In the genomic region with DNA sequence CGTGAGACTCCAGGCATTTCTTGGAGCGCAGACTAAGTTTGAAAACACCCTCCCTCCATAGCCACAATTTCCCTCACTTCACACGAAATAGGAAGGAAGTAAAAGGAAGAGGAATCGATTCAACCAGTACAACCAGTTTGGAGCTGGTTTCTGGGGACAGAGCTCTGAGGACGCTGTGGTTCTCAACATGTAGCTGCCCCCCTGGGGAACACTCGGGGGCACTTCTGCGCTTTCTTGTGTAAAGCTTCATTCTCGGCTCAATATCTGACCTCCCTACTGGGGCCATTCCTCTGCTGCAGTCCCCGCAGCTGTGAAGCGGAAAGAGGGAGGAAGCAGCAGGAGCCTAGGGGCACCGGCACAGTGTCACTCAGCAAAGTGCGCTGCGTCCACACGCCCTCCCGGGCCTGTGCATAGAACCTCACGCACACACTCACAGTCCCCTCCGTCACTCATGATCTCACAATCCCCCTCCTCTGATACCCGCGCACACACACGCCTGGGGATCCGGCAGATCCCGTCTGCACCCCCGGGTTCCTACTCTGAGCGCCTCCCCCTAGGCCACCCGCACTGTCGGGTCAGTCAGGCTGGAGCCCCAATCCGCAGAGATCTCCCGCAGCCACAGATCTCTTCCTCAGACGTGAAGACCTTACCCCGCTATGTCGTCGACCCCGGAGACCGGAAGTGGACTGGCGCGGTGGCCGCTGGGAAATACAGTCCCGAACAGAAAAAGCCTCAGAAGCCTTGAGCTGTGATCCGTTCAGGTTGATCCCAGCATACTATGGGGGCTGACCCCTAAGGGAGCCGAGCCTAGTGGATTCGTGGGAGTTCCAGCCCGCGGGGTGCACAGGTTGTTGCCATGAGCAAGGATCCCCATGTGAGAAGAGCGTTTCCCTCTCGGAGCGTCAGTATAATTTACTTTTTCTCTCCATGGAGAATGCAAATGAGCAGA, we compare ENCODE assay signal across 1 cellular context.
TF ChIP-seq lines count a peak whose summit lies in the region.

A gene (minus strand): TSS at position 688 of the 949 bp plus-strand sequence. CDS start 6,190 bp downstream, outside the sequence.

TF ChIP-seq in HepG2, 621 proteins besides CTCF, POLR2A, EP300 and RAD21 (continued from another document and continues in another):
- TF ChIP-seq, protein P1, sequence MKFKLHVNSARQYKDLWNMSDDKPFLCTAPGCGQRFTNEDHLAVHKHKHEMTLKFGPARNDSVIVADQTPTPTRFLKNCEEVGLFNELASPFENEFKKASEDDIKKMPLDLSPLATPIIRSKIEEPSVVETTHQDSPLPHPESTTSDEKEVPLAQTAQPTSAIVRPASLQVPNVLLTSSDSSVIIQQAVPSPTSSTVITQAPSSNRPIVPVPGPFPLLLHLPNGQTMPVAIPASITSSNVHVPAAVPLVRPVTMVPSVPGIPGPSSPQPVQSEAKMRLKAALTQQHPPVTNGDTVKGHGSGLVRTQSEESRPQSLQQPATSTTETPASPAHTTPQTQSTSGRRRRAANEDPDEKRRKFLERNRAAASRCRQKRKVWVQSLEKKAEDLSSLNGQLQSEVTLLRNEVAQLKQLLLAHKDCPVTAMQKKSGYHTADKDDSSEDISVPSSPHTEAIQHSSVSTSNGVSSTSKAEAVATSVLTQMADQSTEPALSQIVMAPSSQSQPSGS (CRISPR knock-in tag; IDR thresholded peaks at IDR 0.05): peak; percentile 59; the same call in 1 of the 2 replicates
- no peak for TF ChIP-seq ZMYM3 (CRISPR knock-in tag; IDR thresholded peaks at IDR 0.05)
- TF ChIP-seq, protein P2, sequence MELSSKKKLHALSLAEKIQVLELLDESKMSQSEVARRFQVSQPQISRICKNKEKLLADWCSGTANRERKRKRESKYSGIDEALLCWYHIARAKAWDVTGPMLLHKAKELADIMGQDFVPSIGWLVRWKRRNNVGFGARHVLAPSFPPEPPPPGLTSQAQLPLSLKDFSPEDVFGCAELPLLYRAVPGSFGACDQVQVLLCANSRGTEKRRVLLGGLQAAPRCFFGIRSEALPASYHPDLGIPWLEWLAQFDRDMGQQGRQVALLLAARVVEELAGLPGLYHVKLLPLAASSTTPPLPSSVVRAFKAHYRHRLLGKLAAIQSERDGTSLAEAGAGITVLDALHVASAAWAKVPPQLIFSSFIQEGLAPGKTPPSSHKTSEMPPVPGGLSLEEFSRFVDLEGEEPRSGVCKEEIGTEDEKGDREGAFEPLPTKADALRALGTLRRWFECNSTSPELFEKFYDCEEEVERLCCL (CRISPR knock-in tag; IDR thresholded peaks at IDR 0.05; ENCODE audit: borderline replicate concordance): no peak
- peak; percentile 65 for TF ChIP-seq HCFC1 (IDR thresholded peaks at IDR 0.05; ENCODE audit: low read depth, low read length)
- TF ChIP-seq KDM6A (CRISPR knock-in tag; IDR thresholded peaks at IDR 0.05; ENCODE audit: low read depth): 0 out of 2 replicates have a peak, but pooled peaks have one; percentile 24
- no peak for TF ChIP-seq PRMT3 (CRISPR knock-in tag; IDR thresholded peaks at IDR 0.05; ENCODE audit: borderline replicate concordance, low read depth)
- TF ChIP-seq, protein P3, sequence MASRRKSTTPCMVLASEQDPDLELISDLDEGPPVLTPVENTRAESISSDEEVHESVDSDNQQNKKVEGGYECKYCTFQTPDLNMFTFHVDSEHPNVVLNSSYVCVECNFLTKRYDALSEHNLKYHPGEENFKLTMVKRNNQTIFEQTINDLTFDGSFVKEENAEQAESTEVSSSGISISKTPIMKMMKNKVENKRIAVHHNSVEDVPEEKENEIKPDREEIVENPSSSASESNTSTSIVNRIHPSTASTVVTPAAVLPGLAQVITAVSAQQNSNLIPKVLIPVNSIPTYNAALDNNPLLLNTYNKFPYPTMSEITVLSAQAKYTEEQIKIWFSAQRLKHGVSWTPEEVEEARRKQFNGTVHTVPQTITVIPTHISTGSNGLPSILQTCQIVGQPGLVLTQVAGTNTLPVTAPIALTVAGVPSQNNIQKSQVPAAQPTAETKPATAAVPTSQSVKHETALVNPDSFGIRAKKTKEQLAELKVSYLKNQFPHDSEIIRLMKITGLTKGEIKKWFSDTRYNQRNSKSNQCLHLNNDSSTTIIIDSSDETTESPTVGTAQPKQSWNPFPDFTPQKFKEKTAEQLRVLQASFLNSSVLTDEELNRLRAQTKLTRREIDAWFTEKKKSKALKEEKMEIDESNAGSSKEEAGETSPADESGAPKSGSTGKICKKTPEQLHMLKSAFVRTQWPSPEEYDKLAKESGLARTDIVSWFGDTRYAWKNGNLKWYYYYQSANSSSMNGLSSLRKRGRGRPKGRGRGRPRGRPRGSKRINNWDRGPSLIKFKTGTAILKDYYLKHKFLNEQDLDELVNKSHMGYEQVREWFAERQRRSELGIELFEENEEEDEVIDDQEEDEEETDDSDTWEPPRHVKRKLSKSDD (CRISPR knock-in tag; IDR thresholded peaks at IDR 0.05; ENCODE audit: low read depth): no peak; the same call in 1 of the 2 replicates
- no peak for TF ChIP-seq ZNF782 (CRISPR knock-in tag; IDR thresholded peaks at IDR 0.05; ENCODE audit: borderline replicate concordance)
- TF ChIP-seq ZMYM4 (CRISPR knock-in tag; IDR thresholded peaks at IDR 0.05): 0 out of 2 replicates have a peak, but pooled peaks have one; percentile 34
- TF ChIP-seq, protein P4, sequence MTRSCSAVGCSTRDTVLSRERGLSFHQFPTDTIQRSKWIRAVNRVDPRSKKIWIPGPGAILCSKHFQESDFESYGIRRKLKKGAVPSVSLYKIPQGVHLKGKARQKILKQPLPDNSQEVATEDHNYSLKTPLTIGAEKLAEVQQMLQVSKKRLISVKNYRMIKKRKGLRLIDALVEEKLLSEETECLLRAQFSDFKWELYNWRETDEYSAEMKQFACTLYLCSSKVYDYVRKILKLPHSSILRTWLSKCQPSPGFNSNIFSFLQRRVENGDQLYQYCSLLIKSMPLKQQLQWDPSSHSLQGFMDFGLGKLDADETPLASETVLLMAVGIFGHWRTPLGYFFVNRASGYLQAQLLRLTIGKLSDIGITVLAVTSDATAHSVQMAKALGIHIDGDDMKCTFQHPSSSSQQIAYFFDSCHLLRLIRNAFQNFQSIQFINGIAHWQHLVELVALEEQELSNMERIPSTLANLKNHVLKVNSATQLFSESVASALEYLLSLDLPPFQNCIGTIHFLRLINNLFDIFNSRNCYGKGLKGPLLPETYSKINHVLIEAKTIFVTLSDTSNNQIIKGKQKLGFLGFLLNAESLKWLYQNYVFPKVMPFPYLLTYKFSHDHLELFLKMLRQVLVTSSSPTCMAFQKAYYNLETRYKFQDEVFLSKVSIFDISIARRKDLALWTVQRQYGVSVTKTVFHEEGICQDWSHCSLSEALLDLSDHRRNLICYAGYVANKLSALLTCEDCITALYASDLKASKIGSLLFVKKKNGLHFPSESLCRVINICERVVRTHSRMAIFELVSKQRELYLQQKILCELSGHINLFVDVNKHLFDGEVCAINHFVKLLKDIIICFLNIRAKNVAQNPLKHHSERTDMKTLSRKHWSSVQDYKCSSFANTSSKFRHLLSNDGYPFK (CRISPR knock-in tag; IDR thresholded peaks at IDR 0.05; ENCODE audit: borderline replicate concordance): no peak; the same call in 1 of the 2 replicates
- TF ChIP-seq ZNF670 (CRISPR knock-in tag; IDR thresholded peaks at IDR 0.05; ENCODE audit: borderline replicate concordance): peak; percentile 64; the same call in 1 of the 2 replicates
- no peak for TF ChIP-seq CENPX (CRISPR knock-in tag; IDR thresholded peaks at IDR 0.05)
- no peak for TF ChIP-seq SRSF9 (IDR thresholded peaks at IDR 0.05; ENCODE audit: borderline replicate concordance, insufficient read depth, low read depth, low read length, poor library complexity, severe bottlenecking)
- peak; percentile 88 for TF ChIP-seq TAF1 (CRISPR knock-in tag; IDR thresholded peaks at IDR 0.05)
- TF ChIP-seq CCDC6 (CRISPR knock-in tag; IDR thresholded peaks at IDR 0.05): no peak; the same call in 1 of the 2 replicates
- TF ChIP-seq MXD4 (CRISPR knock-in tag; IDR thresholded peaks at IDR 0.05): no peak; the same call in 1 of the 2 replicates
- peak; percentile 75; the same call in 1 of the 2 replicates for TF ChIP-seq HDAC1 (CRISPR knock-in tag; IDR thresholded peaks at IDR 0.05)
- peak; percentile 46; the same call in 1 of the 2 replicates for TF ChIP-seq KDM5A (IDR thresholded peaks at IDR 0.05; ENCODE audit: borderline replicate concordance, low read length)
- no peak for TF ChIP-seq ZNF343 (CRISPR knock-in tag; IDR thresholded peaks at IDR 0.05)
- TF ChIP-seq XBP1 (CRISPR knock-in tag; IDR thresholded peaks at IDR 0.05): no peak
- TF ChIP-seq SIX4 (CRISPR knock-in tag; IDR thresholded peaks at IDR 0.05): 0 out of 2 replicates have a peak, but pooled peaks have one; percentile 16
- TF ChIP-seq ATAD3A (CRISPR knock-in tag; IDR thresholded peaks at IDR 0.05): no peak
- TF ChIP-seq ZNF207 (IDR thresholded peaks at IDR 0.05; ENCODE audit: borderline replicate concordance): no peak
- TF ChIP-seq XRCC5 (optimal IDR thresholded peaks at IDR 0.05; ENCODE audit: low read length): peak; percentile 46
- TF ChIP-seq, protein P5, sequence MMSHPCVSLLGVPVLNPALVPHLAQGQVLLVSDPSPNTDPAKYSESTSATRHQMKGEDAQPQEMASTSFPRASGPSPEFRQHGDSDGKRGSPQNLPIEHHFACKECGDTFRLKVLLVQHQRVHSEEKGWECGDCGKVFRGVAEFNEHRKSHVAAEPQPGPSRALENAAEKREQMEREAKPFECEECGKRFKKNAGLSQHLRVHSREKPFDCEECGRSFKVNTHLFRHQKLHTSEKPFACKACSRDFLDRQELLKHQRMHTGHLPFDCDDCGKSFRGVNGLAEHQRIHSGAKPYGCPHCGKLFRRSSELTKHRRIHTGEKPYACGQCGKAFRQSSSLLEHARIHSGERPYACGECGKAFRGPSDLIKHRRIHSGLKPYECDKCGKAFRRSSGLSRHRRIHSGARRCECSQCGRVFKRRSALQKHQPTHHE (CRISPR knock-in tag; IDR thresholded peaks at IDR 0.05; ENCODE audit: borderline replicate concordance): no peak
- 0 out of 2 replicates have a peak, but pooled peaks have one; percentile 21 for TF ChIP-seq KLF15 (CRISPR knock-in tag; IDR thresholded peaks at IDR 0.05; ENCODE audit: borderline replicate concordance)
- no peak for TF ChIP-seq ZNF891 (CRISPR knock-in tag; IDR thresholded peaks at IDR 0.05)
- no peak for TF ChIP-seq DR1 (CRISPR knock-in tag; IDR thresholded peaks at IDR 0.05)
- TF ChIP-seq ZNF543 (CRISPR knock-in tag; IDR thresholded peaks at IDR 0.05): no peak
- TF ChIP-seq HOXD1 (CRISPR knock-in tag; IDR thresholded peaks at IDR 0.05): no peak
- 0 out of 2 replicates have a peak, but pooled peaks have one; percentile 27 for TF ChIP-seq SMAD3 (CRISPR knock-in tag; IDR thresholded peaks at IDR 0.05)
- TF ChIP-seq HOXA5 (CRISPR knock-in tag; IDR thresholded peaks at IDR 0.05): no peak
- no peak for TF ChIP-seq REPIN1 (CRISPR knock-in tag; IDR thresholded peaks at IDR 0.05; ENCODE audit: borderline replicate concordance, low read depth)
- TF ChIP-seq SNRNP70 (IDR thresholded peaks at IDR 0.05; ENCODE audit: low read depth, low read length): no peak
- TF ChIP-seq POGZ (CRISPR knock-in tag; IDR thresholded peaks at IDR 0.05): peak; percentile 2; the same call in 1 of the 2 replicates
- no peak for TF ChIP-seq ZNF30 (CRISPR knock-in tag; IDR thresholded peaks at IDR 0.05)
- TF ChIP-seq, protein P6, sequence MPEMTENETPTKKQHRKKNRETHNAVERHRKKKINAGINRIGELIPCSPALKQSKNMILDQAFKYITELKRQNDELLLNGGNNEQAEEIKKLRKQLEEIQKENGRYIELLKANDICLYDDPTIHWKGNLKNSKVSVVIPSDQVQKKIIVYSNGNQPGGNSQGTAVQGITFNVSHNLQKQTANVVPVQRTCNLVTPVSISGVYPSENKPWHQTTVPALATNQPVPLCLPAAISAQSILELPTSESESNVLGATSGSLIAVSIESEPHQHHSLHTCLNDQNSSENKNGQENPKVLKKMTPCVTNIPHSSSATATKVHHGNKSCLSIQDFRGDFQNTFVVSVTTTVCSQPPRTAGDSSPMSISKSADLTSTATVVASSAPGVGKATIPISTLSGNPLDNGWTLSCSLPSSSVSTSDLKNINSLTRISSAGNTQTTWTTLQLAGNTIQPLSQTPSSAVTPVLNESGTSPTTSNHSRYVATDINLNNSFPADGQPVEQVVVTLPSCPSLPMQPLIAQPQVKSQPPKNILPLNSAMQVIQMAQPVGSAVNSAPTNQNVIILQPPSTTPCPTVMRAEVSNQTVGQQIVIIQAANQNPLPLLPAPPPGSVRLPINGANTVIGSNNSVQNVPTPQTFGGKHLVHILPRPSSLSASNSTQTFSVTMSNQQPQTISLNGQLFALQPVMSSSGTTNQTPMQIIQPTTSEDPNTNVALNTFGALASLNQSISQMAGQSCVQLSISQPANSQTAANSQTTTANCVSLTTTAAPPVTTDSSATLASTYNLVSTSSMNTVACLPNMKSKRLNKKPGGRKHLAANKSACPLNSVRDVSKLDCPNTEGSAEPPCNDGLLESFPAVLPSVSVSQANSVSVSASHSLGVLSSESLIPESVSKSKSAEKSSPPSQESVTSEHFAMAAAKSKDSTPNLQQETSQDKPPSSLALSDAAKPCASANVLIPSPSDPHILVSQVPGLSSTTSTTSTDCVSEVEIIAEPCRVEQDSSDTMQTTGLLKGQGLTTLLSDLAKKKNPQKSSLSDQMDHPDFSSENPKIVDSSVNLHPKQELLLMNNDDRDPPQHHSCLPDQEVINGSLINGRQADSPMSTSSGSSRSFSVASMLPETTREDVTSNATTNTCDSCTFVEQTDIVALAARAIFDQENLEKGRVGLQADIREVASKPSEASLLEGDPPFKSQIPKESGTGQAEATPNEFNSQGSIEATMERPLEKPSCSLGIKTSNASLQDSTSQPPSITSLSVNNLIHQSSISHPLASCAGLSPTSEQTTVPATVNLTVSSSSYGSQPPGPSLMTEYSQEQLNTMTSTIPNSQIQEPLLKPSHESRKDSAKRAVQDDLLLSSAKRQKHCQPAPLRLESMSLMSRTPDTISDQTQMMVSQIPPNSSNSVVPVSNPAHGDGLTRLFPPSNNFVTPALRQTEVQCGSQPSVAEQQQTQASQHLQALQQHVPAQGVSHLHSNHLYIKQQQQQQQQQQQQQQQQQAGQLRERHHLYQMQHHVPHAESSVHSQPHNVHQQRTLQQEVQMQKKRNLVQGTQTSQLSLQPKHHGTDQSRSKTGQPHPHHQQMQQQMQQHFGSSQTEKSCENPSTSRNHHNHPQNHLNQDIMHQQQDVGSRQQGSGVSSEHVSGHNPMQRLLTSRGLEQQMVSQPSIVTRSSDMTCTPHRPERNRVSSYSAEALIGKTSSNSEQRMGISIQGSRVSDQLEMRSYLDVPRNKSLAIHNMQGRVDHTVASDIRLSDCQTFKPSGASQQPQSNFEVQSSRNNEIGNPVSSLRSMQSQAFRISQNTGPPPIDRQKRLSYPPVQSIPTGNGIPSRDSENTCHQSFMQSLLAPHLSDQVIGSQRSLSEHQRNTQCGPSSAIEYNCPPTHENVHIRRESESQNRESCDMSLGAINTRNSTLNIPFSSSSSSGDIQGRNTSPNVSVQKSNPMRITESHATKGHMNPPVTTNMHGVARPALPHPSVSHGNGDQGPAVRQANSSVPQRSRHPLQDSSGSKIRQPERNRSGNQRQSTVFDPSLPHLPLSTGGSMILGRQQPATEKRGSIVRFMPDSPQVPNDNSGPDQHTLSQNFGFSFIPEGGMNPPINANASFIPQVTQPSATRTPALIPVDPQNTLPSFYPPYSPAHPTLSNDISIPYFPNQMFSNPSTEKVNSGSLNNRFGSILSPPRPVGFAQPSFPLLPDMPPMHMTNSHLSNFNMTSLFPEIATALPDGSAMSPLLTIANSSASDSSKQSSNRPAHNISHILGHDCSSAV (CRISPR knock-in tag; IDR thresholded peaks at IDR 0.05; ENCODE audit: borderline replicate concordance): no peak
- TF ChIP-seq NPAS2 (CRISPR knock-in tag; IDR thresholded peaks at IDR 0.05; ENCODE audit: borderline replicate concordance): no peak
- peak; percentile 87; the same call in 1 of the 2 replicates for TF ChIP-seq KDM5B (CRISPR knock-in tag; IDR thresholded peaks at IDR 0.05; ENCODE audit: borderline replicate concordance)
- no peak for TF ChIP-seq MATR3 (CRISPR knock-in tag; IDR thresholded peaks at IDR 0.05)
